1 cellular context compared by ENCODE assay signal in the genomic region with DNA sequence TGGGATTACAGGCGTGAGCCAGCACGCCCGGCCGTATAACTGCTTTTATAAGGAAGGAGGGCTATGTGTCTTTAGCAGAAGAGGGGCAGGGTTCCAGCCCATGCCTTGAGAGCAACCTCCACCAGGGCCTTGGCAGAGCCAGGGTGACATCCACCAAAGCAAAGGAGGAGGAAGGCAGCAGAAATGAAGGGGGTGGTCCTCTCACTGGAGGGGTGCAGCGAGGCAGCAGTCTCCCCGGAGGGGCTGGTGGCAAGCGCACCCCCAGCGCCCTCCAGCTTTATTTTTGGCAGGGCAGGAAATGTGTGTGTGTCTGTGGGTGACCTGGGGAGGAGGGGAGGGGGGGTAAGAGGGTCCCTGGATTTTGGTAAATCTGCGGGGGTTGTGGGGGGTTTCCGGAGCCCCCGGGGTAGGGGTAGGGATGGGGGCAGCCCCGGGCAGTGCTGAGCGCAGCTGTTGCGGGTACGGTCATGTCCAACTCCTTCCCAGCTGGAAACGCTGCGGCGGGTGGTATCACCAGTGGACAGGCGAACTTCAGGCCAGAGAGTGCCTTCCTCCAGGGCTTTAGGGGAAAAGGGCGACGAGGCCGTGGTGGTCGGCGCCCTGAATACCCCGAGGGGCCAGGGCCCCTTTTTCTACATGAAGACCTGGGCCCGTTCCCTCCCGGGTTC.
TF ChIP-seq lines count a peak whose summit lies in the region.

No MANE protein-coding gene starts in this region.

TF ChIP-seq in K562, 482 proteins besides CTCF, POLR2A, EP300 and RAD21 (continued from another document):
- TF ChIP-seq, protein P1, sequence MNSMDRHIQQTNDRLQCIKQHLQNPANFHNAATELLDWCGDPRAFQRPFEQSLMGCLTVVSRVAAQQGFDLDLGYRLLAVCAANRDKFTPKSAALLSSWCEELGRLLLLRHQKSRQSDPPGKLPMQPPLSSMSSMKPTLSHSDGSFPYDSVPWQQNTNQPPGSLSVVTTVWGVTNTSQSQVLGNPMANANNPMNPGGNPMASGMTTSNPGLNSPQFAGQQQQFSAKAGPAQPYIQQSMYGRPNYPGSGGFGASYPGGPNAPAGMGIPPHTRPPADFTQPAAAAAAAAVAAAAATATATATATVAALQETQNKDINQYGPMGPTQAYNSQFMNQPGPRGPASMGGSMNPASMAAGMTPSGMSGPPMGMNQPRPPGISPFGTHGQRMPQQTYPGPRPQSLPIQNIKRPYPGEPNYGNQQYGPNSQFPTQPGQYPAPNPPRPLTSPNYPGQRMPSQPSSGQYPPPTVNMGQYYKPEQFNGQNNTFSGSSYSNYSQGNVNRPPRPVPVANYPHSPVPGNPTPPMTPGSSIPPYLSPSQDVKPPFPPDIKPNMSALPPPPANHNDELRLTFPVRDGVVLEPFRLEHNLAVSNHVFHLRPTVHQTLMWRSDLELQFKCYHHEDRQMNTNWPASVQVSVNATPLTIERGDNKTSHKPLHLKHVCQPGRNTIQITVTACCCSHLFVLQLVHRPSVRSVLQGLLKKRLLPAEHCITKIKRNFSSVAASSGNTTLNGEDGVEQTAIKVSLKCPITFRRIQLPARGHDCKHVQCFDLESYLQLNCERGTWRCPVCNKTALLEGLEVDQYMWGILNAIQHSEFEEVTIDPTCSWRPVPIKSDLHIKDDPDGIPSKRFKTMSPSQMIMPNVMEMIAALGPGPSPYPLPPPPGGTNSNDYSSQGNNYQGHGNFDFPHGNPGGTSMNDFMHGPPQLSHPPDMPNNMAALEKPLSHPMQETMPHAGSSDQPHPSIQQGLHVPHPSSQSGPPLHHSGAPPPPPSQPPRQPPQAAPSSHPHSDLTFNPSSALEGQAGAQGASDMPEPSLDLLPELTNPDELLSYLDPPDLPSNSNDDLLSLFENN (IDR thresholded peaks at IDR 0.05; ENCODE audit: low read depth in 2 of 2, low read length in 2 of 2), result no peak
- no peak for TF ChIP-seq SNIP1 (IDR thresholded peaks at IDR 0.05; ENCODE audit: low read depth)
- TF ChIP-seq EZH2 (IDR thresholded peaks at IDR 0.05; ENCODE audit: borderline replicate concordance, low read depth, low read length), result no peak
- TF ChIP-seq, protein P2, sequence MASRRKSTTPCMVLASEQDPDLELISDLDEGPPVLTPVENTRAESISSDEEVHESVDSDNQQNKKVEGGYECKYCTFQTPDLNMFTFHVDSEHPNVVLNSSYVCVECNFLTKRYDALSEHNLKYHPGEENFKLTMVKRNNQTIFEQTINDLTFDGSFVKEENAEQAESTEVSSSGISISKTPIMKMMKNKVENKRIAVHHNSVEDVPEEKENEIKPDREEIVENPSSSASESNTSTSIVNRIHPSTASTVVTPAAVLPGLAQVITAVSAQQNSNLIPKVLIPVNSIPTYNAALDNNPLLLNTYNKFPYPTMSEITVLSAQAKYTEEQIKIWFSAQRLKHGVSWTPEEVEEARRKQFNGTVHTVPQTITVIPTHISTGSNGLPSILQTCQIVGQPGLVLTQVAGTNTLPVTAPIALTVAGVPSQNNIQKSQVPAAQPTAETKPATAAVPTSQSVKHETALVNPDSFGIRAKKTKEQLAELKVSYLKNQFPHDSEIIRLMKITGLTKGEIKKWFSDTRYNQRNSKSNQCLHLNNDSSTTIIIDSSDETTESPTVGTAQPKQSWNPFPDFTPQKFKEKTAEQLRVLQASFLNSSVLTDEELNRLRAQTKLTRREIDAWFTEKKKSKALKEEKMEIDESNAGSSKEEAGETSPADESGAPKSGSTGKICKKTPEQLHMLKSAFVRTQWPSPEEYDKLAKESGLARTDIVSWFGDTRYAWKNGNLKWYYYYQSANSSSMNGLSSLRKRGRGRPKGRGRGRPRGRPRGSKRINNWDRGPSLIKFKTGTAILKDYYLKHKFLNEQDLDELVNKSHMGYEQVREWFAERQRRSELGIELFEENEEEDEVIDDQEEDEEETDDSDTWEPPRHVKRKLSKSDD (conservative IDR thresholded peaks at IDR 0.05; ENCODE audit: low read length), result no peak
- TF ChIP-seq ZNF41 (CRISPR knock-in tag; conservative IDR thresholded peaks at IDR 0.05), result no peak
- no peak for TF ChIP-seq ZNF121 (CRISPR knock-in tag; conservative IDR thresholded peaks at IDR 0.05)
- no peak for TF ChIP-seq NCOA2 (IDR thresholded peaks at IDR 0.05; ENCODE audit: partially characterized antibody in 2 of 2)
- TF ChIP-seq NR1H2 (CRISPR knock-in tag; IDR thresholded peaks at IDR 0.05), result no peak
- TF ChIP-seq XRCC5 (IDR thresholded peaks at IDR 0.05; ENCODE audit: low read depth, low read length), result no peak
- TF ChIP-seq GTF2E2 (tag; IDR thresholded peaks at IDR 0.05), result no peak
- TF ChIP-seq ELF2 (CRISPR knock-in tag; IDR thresholded peaks at IDR 0.05), result no peak
- no peak for TF ChIP-seq TGIF2 (CRISPR knock-in tag; IDR thresholded peaks at IDR 0.05)
